ENCODE assay signal across 10 cellular contexts in the genomic region with DNA sequence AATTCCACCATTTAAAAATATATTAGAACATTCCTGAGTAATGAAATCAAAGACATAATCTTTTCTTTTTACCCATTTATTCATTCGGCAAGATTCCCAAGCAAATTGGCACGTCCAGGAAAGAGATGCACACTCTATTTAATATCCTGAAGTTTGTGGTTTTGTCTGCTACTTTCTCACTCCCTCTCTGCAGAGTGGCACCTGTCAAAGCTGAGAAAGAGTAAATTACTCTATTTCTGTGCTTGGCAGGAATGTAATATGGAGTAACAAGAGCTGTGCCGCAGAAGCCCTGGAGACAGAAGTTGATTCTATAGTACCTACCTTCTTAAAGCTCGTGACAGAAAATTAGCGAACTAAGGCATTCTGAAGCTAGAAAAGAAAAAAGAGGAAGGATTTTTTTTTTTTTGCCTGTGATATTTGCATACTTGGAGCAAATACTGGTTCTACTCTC. TPM values are rescaled to one million over a fixed set of nuclear protein-coding genes. Genes with fewer than 3 reads are reported as not detected.
DNase-seq lines count a peak whose midpoint lies in the region; ATAC-seq, FAIRE-seq and TF ChIP-seq lines count a peak whose summit lies in the region.
"Had no signal": no experiment of that assay in that cellular context is flagged by ENCODE, and none has a peak within 500 bp of the region (broad histone marks: within the 10 kb centered on the region; RNA-seq: fewer than 3 reads in every experiment).

No MANE protein-coding gene starts in this region.

- CTCF ChIA-PET in AG04450 (lab: Charles Lee), result interaction anchor here (0.6 to 2.9 kb wide), 8 partner anchors 33 to 487 kb away, joined by 3 to 11 read pairs (median 5); a partner anchor contains a TSS
- CTCF ChIA-PET in naive thymus-derived CD4-positive, alpha-beta T cell (lab: Charles Lee), result interaction anchor here (0.6 to 0.7 kb wide), 2 partner anchors 54 to 1980 kb away, joined by 3 to 4 read pairs; no protein-coding TSS in a partner anchor

- DNase-seq in AG04450 (ENCODE audit: low read depth, low spot score) (no peak), GM20000 (ENCODE audit: low spot score) (peak; percentile 28), astrocyte of the hippocampus (ENCODE audit: low read depth, low spot score) (peak; percentile 18), ureter (ENCODE audit: low spot score) (no peak), D721Med (ENCODE audit: insufficient read length, low spot score) (no peak)
- DNase-seq in activated effector memory CD4-positive, alpha-beta T cell treated with Interleukin-2 at 50 U/mL for 16 hours, result no peak
- DNase-seq in naive thymus-derived CD4-positive, alpha-beta T cell, result no peak
- DNase-seq: CD4-positive, CD25-positive, alpha-beta regulatory T cell had no signal

- no peaks in the 10 kb centered on the region for H3K4me1 ChIP-seq in naive thymus-derived CD4-positive, alpha-beta T cell (ENCODE audit: control insufficient read depth in 2 of 2, insufficient read depth in 2 of 2, low read length in 2 of 2)

- ATAC-seq in HG03520 (IDR thresholded peaks at IDR 0.05; ENCODE audit: unreplicated experiment), result peak; percentile 62
- no peak for ATAC-seq in naive thymus-derived CD4-positive, alpha-beta T cell

- POLR2A ChIA-PET in AG04450 (lab: Yijun Ruan, JAX), result no interaction called here
- POLR2A ChIA-PET in naive thymus-derived CD4-positive, alpha-beta T cell (lab: Charles Lee), result interaction anchor here (0.6 kb wide), 1 partner anchor 830 kb away, joined by 3 read pairs; no protein-coding TSS in a partner anchor

- no peak for FAIRE-seq in D721Med (lab: Jason Lieb, UNC)

- H3K27ac Mint-ChIP-seq in naive thymus-derived CD4-positive, alpha-beta T cell, result peak overlapping the region in 1 of 9 donors; percentile 29
- H3K27ac Mint-ChIP-seq: CD4-positive, CD25-positive, alpha-beta regulatory T cell; T-helper 1 cell treated with Interleukin-12 subunit alpha and Interleukin-12 subunit beta and Interleukin-4 antibody, amounts not matched to agents 30 μg/mL and 1 μg/mL, for 36 hours had no signal

- peaks cover 0 to 3% (median 0%) of the 10 kb centered on the region in 5 donors for H3K27me3 Mint-ChIP-seq in naive thymus-derived CD4-positive, alpha-beta T cell
- H3K27me3 Mint-ChIP-seq: CD4-positive, CD25-positive, alpha-beta regulatory T cell had no signal

- no peaks in the 10 kb centered on the region for H3K9me3 ChIP-seq in AG04450 (ENCODE audit: control insufficient read depth, insufficient read depth, low read length)
- no peaks in the 10 kb centered on the region for H3K9me3 ChIP-seq in naive thymus-derived CD4-positive, alpha-beta T cell (ENCODE audit: control insufficient read depth in 2 of 3, low read length in 3 of 3)

- no peaks in the 10 kb centered on the region for H3K27me3 ChIP-seq in AG04450 (ENCODE audit: control insufficient read depth, insufficient read depth, low read length)
- H3K27me3 ChIP-seq in naive thymus-derived CD4-positive, alpha-beta T cell (ENCODE audit: control insufficient read depth in 2 of 2, insufficient read depth in 2 of 2, low read length in 2 of 2), result no peaks in the 10 kb centered on the region

- TF ChIP-seq CTCF in AG04450 (IDR thresholded peaks at IDR 0.05; ENCODE audit: low read depth, low read length) (no peak), GM20000 (IDR thresholded peaks at IDR 0.05; ENCODE audit: extremely low read depth, missing control alignments) (no peak), D721Med (IDR thresholded peaks at IDR 0.05; ENCODE audit: insufficient read depth, missing control alignments) (no peak)

- peak overlapping the region; percentile 14 for H3K4me3 ChIP-seq in AG04450 (ENCODE audit: low read depth, low read length)
- no peak overlapping the region for H3K4me3 ChIP-seq in naive thymus-derived CD4-positive, alpha-beta T cell (ENCODE audit: low read length)

- no peak overlapping the region for H3K27ac ChIP-seq in AG04450 (ENCODE audit: low read depth, low read length)
- no peak overlapping the region for H3K27ac ChIP-seq in naive thymus-derived CD4-positive, alpha-beta T cell (ENCODE audit: low read depth, low read length)

- H3K9me3 Mint-ChIP-seq in naive thymus-derived CD4-positive, alpha-beta T cell, result no peaks in the 10 kb centered on the region
- H3K9me3 Mint-ChIP-seq: CD4-positive, CD25-positive, alpha-beta regulatory T cell; T-helper 1 cell treated with Interleukin-12 subunit alpha and Interleukin-12 subunit beta and Interleukin-4 antibody, amounts not matched to agents 30 μg/mL and 1 μg/mL, for 36 hours had no signal

- peaks cover 5 to 21% (median 13%) of the 10 kb centered on the region in 7 donors for H3K4me1 Mint-ChIP-seq in naive thymus-derived CD4-positive, alpha-beta T cell

- H3K4me3 Mint-ChIP-seq in naive thymus-derived CD4-positive, alpha-beta T cell, result no peak overlapping the region
- H3K4me3 Mint-ChIP-seq: CD4-positive, CD25-positive, alpha-beta regulatory T cell; T-helper 1 cell treated with Interleukin-12 subunit alpha and Interleukin-12 subunit beta and Interleukin-4 antibody, amounts not matched to agents 30 μg/mL and 1 μg/mL, for 36 hours had no signal

- intact Hi-C loops in naive thymus-derived CD4-positive, alpha-beta T cell (cut with micrococcal nuclease), result no loop called here

- H3K36me3 ChIP-seq in naive thymus-derived CD4-positive, alpha-beta T cell (ENCODE audit: control insufficient read depth in 2 of 3, insufficient read depth in 3 of 3, low read length in 3 of 3), result no peaks in the 10 kb centered on the region

- H3K36me3 Mint-ChIP-seq in naive thymus-derived CD4-positive, alpha-beta T cell, result peaks cover 0 to 4% (median 0%) of the 10 kb centered on the region in 5 donors
- H3K36me3 Mint-ChIP-seq: CD4-positive, CD25-positive, alpha-beta regulatory T cell had no signal

RNA-seq across cellular contexts. Expression of a gene that starts 5.5 kb away (rescaled TPM):
- polyA plus RNA-seq in AG04450 (2011; rRNA removed), result 6.5 and 12.1 TPM in 2 replicates
- 4.6 and 9.1 TPM in 2 replicates for polyA minus RNA-seq in AG04450 (2011; rRNA and poly(A)+ RNA removed)
- 12.3 TPM for total RNA-seq in ureter
- total RNA-seq in naive thymus-derived CD4-positive, alpha-beta T cell, result 1 to 10 TPM; 5.8 to 9.2 (median 7.5) TPM
- polyA plus RNA-seq in naive thymus-derived CD4-positive, alpha-beta T cell, result 1 to 10 TPM; 3.8 to 4.0 TPM

RNA-seq across cellular contexts. Expression of a gene that starts 5.6 kb away (rescaled TPM):
- 34.6 and 41.7 TPM in 2 replicates for polyA plus RNA-seq in AG04450 (2011; rRNA removed)
- polyA minus RNA-seq in AG04450 (2011; rRNA and poly(A)+ RNA removed), result 20.0 and 27.0 TPM in 2 replicates
- total RNA-seq in ureter, result 21.1 TPM
- total RNA-seq in naive thymus-derived CD4-positive, alpha-beta T cell, result 10 to 100 TPM; 14.8 to 20.4 (median 17.6) TPM
- polyA plus RNA-seq in naive thymus-derived CD4-positive, alpha-beta T cell, result 10 to 100 TPM; 33.1 to 40.9 TPM

Comparison
In these comparisons a context has a peak if more than half of its experiments do, and no peak if none do; other contexts are left out.
1. DNase-seq: peak in GM20000 (single experiment) and astrocyte of the hippocampus (single experiment); none in AG04450 (single experiment), ureter (single experiment), D721Med (single experiment), activated effector memory CD4-positive, alpha-beta T cell treated with Interleukin-2 at 50 U/mL for 16 hours (single experiment) and naive thymus-derived CD4-positive, alpha-beta T cell (0 of 9).